Comparison of ENCODE assay signal across 1 cellular context in the genomic region with DNA sequence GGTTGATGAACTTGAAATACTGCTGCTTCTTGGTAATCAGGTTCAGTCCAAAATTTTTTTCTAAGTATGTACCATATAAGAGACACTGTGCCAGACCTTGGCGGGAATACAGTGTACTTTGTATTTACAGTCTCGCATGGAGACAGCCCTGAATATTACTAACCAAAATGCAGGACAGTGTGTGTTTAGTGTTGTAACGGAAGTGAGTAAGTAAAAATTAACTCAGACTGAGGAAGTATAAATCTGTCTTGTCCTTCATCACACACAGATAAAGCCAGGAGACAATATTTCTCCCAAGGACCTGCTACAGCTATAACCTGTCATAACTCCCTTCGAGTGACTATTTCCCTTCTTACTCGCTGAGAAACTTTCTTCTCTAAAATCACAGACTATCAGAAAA.
TF ChIP-seq lines count a peak whose summit lies in the region.

No MANE protein-coding gene starts in this region.

TF ChIP-seq in HepG2, 621 proteins besides CTCF, POLR2A, EP300 and RAD21 (continued from another document and continues in another):
- TF ChIP-seq, protein P1, sequence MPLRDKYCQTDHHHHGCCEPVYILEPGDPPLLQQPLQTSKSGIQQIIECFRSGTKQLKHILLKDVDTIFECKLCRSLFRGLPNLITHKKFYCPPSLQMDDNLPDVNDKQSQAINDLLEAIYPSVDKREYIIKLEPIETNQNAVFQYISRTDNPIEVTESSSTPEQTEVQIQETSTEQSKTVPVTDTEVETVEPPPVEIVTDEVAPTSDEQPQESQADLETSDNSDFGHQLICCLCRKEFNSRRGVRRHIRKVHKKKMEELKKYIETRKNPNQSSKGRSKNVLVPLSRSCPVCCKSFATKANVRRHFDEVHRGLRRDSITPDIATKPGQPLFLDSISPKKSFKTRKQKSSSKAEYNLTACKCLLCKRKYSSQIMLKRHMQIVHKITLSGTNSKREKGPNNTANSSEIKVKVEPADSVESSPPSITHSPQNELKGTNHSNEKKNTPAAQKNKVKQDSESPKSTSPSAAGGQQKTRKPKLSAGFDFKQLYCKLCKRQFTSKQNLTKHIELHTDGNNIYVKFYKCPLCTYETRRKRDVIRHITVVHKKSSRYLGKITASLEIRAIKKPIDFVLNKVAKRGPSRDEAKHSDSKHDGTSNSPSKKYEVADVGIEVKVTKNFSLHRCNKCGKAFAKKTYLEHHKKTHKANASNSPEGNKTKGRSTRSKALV (CRISPR knock-in tag; IDR thresholded peaks at IDR 0.05) = no peak
- TF ChIP-seq, protein P2, sequence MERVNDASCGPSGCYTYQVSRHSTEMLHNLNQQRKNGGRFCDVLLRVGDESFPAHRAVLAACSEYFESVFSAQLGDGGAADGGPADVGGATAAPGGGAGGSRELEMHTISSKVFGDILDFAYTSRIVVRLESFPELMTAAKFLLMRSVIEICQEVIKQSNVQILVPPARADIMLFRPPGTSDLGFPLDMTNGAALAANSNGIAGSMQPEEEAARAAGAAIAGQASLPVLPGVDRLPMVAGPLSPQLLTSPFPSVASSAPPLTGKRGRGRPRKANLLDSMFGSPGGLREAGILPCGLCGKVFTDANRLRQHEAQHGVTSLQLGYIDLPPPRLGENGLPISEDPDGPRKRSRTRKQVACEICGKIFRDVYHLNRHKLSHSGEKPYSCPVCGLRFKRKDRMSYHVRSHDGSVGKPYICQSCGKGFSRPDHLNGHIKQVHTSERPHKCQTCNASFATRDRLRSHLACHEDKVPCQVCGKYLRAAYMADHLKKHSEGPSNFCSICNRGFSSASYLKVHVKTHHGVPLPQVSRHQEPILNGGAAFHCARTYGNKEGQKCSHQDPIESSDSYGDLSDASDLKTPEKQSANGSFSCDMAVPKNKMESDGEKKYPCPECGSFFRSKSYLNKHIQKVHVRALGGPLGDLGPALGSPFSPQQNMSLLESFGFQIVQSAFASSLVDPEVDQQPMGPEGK (CRISPR knock-in tag; IDR thresholded peaks at IDR 0.05) = no peak
- TF ChIP-seq, protein P3, sequence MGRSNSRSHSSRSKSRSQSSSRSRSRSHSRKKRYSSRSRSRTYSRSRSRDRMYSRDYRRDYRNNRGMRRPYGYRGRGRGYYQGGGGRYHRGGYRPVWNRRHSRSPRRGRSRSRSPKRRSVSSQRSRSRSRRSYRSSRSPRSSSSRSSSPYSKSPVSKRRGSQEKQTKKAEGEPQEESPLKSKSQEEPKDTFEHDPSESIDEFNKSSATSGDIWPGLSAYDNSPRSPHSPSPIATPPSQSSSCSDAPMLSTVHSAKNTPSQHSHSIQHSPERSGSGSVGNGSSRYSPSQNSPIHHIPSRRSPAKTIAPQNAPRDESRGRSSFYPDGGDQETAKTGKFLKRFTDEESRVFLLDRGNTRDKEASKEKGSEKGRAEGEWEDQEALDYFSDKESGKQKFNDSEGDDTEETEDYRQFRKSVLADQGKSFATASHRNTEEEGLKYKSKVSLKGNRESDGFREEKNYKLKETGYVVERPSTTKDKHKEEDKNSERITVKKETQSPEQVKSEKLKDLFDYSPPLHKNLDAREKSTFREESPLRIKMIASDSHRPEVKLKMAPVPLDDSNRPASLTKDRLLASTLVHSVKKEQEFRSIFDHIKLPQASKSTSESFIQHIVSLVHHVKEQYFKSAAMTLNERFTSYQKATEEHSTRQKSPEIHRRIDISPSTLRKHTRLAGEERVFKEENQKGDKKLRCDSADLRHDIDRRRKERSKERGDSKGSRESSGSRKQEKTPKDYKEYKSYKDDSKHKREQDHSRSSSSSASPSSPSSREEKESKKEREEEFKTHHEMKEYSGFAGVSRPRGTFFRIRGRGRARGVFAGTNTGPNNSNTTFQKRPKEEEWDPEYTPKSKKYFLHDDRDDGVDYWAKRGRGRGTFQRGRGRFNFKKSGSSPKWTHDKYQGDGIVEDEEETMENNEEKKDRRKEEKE (IDR thresholded peaks at IDR 0.05) = no peak
- TF ChIP-seq SRSF4 (IDR thresholded peaks at IDR 0.05; ENCODE audit: low read depth, low read length, poor library complexity, severe bottlenecking) (no peak), MAZ (IDR thresholded peaks at IDR 0.05; ENCODE audit: borderline replicate concordance, low read depth, low read length) (no peak), MAZ (CRISPR knock-in tag; IDR thresholded peaks at IDR 0.05; ENCODE audit: low read depth) (no peak), ARNT2 (CRISPR knock-in tag; IDR thresholded peaks at IDR 0.05; ENCODE audit: low read depth) (0 out of 2 replicates have a peak, but pooled peaks have one; percentile 17), ZNF138 (CRISPR knock-in tag; IDR thresholded peaks at IDR 0.05; ENCODE audit: low read depth) (no peak), SETDB1 (CRISPR knock-in tag; IDR thresholded peaks at IDR 0.05; ENCODE audit: borderline replicate concordance) (no peak), ZNF703 (CRISPR knock-in tag; IDR thresholded peaks at IDR 0.05; ENCODE audit: borderline replicate concordance) (no peak), EZH2 (conservative IDR thresholded peaks at IDR 0.05; ENCODE audit: low read depth, low read length) (no peak), SCMH1 (CRISPR knock-in tag; IDR thresholded peaks at IDR 0.05; ENCODE audit: borderline replicate concordance) (no peak), HNRNPL (IDR thresholded peaks at IDR 0.05; ENCODE audit: low read depth, low read length) (no peak), MAFF (IDR thresholded peaks at IDR 0.05; ENCODE audit: low read depth, low read length) (no peak), ZNF33B (CRISPR knock-in tag; IDR thresholded peaks at IDR 0.05) (no peak), AHR (CRISPR knock-in tag; IDR thresholded peaks at IDR 0.05) (no peak), KDM5A (IDR thresholded peaks at IDR 0.05; ENCODE audit: borderline replicate concordance, low read length) (no peak), ZNF616 (CRISPR knock-in tag; IDR thresholded peaks at IDR 0.05; ENCODE audit: low read depth) (no peak), RORA (CRISPR knock-in tag; IDR thresholded peaks at IDR 0.05) (no peak), ZNF460 (CRISPR knock-in tag; IDR thresholded peaks at IDR 0.05; ENCODE audit: borderline replicate concordance) (no peak), ZNF496 (CRISPR knock-in tag; IDR thresholded peaks at IDR 0.05; ENCODE audit: insufficient replicate concordance) (no peak), HDAC2 (CRISPR knock-in tag; IDR thresholded peaks at IDR 0.05) (peak; percentile 42; the same call in 1 of the 2 replicates), KDM1A (CRISPR knock-in tag; IDR thresholded peaks at IDR 0.05) (no peak), ZNF256 (CRISPR knock-in tag; conservative IDR thresholded peaks at IDR 0.05) (no peak), PCBP2 (optimal IDR thresholded peaks at IDR 0.05; ENCODE audit: low read depth, low read length, poor library complexity, severe bottlenecking) (no peak), ZNF816 (CRISPR knock-in tag; IDR thresholded peaks at IDR 0.05; ENCODE audit: borderline replicate concordance) (no peak), ZNF337 (CRISPR knock-in tag; IDR thresholded peaks at IDR 0.05; ENCODE audit: borderline replicate concordance, low read depth) (no peak), ZNF549 (CRISPR knock-in tag; IDR thresholded peaks at IDR 0.05) (no peak), SOX6 (IDR thresholded peaks at IDR 0.05) (no peak), SOX6 (CRISPR knock-in tag; IDR thresholded peaks at IDR 0.05) (0 out of 2 replicates have a peak, but pooled peaks have one; percentile 28), FOXA3 (CRISPR knock-in tag; IDR thresholded peaks at IDR 0.05) (peak; percentile 79), ZNF207 (IDR thresholded peaks at IDR 0.05; ENCODE audit: borderline replicate concordance) (no peak), CEBPB (IDR thresholded peaks at IDR 0.05; ENCODE audit: borderline replicate concordance, low read depth, low read length) (0 out of 2 replicates have a peak, but pooled peaks have one; percentile 2), ZNF354B (CRISPR knock-in tag; IDR thresholded peaks at IDR 0.05) (no peak), ARNTL (CRISPR knock-in tag; IDR thresholded peaks at IDR 0.05) (no peak), ZFP90 (CRISPR knock-in tag; IDR thresholded peaks at IDR 0.05; ENCODE audit: borderline replicate concordance) (no peak), CBX1 (IDR thresholded peaks at IDR 0.05; ENCODE audit: low read depth) (no peak), DR1 (CRISPR knock-in tag; IDR thresholded peaks at IDR 0.05) (no peak), SAP130 (CRISPR knock-in tag; IDR thresholded peaks at IDR 0.05; ENCODE audit: low read depth) (peak; percentile 62), MBD4 (IDR thresholded peaks at IDR 0.05; ENCODE audit: borderline replicate concordance, low read length) (no peak)
- TF ChIP-seq, protein P4, sequence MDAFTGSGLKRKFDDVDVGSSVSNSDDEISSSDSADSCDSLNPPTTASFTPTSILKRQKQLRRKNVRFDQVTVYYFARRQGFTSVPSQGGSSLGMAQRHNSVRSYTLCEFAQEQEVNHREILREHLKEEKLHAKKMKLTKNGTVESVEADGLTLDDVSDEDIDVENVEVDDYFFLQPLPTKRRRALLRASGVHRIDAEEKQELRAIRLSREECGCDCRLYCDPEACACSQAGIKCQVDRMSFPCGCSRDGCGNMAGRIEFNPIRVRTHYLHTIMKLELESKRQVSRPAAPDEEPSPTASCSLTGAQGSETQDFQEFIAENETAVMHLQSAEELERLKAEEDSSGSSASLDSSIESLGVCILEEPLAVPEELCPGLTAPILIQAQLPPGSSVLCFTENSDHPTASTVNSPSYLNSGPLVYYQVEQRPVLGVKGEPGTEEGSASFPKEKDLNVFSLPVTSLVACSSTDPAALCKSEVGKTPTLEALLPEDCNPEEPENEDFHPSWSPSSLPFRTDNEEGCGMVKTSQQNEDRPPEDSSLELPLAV (CRISPR knock-in tag; conservative IDR thresholded peaks at IDR 0.05; ENCODE audit: low read depth) = no peak
- TF ChIP-seq, protein P5, sequence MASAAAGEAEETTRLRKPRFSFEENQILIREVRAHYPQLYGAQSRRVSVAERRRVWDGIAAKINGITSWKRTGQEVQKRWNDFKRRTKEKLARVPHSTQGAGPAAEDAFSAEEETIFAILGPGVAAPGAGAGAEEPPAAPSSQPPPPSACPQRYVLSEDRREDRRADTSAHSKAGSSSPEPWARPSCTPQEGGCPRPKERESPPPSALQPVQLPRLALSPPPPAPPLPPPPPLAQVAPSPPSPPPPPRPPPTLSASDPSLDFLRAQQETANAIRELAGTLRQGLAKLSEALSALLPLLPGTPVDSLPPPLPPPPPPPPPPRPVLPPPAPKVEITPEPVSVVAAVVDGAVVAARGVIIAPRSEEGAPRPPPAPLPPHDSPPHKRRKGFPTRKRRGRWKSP (CRISPR knock-in tag; IDR thresholded peaks at IDR 0.05) = no peak
- TF ChIP-seq, protein P6, sequence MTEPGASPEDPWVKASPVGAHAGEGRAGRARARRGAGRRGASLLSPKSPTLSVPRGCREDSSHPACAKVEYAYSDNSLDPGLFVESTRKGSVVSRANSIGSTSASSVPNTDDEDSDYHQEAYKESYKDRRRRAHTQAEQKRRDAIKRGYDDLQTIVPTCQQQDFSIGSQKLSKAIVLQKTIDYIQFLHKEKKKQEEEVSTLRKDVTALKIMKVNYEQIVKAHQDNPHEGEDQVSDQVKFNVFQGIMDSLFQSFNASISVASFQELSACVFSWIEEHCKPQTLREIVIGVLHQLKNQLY (CRISPR knock-in tag; IDR thresholded peaks at IDR 0.05) = no peak
- TF ChIP-seq, protein P7, sequence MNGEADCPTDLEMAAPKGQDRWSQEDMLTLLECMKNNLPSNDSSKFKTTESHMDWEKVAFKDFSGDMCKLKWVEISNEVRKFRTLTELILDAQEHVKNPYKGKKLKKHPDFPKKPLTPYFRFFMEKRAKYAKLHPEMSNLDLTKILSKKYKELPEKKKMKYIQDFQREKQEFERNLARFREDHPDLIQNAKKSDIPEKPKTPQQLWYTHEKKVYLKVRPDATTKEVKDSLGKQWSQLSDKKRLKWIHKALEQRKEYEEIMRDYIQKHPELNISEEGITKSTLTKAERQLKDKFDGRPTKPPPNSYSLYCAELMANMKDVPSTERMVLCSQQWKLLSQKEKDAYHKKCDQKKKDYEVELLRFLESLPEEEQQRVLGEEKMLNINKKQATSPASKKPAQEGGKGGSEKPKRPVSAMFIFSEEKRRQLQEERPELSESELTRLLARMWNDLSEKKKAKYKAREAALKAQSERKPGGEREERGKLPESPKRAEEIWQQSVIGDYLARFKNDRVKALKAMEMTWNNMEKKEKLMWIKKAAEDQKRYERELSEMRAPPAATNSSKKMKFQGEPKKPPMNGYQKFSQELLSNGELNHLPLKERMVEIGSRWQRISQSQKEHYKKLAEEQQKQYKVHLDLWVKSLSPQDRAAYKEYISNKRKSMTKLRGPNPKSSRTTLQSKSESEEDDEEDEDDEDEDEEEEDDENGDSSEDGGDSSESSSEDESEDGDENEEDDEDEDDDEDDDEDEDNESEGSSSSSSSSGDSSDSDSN (CRISPR knock-in tag; IDR thresholded peaks at IDR 0.05) = no peak
- TF ChIP-seq, protein P8, sequence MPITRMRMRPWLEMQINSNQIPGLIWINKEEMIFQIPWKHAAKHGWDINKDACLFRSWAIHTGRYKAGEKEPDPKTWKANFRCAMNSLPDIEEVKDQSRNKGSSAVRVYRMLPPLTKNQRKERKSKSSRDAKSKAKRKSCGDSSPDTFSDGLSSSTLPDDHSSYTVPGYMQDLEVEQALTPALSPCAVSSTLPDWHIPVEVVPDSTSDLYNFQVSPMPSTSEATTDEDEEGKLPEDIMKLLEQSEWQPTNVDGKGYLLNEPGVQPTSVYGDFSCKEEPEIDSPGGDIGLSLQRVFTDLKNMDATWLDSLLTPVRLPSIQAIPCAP (CRISPR knock-in tag; IDR thresholded peaks at IDR 0.05; ENCODE audit: low read depth) = no peak
- TF ChIP-seq, protein P9, sequence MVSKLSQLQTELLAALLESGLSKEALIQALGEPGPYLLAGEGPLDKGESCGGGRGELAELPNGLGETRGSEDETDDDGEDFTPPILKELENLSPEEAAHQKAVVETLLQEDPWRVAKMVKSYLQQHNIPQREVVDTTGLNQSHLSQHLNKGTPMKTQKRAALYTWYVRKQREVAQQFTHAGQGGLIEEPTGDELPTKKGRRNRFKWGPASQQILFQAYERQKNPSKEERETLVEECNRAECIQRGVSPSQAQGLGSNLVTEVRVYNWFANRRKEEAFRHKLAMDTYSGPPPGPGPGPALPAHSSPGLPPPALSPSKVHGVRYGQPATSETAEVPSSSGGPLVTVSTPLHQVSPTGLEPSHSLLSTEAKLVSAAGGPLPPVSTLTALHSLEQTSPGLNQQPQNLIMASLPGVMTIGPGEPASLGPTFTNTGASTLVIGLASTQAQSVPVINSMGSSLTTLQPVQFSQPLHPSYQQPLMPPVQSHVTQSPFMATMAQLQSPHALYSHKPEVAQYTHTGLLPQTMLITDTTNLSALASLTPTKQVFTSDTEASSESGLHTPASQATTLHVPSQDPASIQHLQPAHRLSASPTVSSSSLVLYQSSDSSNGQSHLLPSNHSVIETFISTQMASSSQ (IDR thresholded peaks at IDR 0.05; ENCODE audit: low read depth) = peak; percentile 73
- TF ChIP-seq, protein P9 (CRISPR knock-in tag; IDR thresholded peaks at IDR 0.05; ENCODE audit: borderline replicate concordance) = peak; percentile 40; the same call in 1 of the 2 replicates
